8 cellular contexts compared by ENCODE assay signal in the genomic region with DNA sequence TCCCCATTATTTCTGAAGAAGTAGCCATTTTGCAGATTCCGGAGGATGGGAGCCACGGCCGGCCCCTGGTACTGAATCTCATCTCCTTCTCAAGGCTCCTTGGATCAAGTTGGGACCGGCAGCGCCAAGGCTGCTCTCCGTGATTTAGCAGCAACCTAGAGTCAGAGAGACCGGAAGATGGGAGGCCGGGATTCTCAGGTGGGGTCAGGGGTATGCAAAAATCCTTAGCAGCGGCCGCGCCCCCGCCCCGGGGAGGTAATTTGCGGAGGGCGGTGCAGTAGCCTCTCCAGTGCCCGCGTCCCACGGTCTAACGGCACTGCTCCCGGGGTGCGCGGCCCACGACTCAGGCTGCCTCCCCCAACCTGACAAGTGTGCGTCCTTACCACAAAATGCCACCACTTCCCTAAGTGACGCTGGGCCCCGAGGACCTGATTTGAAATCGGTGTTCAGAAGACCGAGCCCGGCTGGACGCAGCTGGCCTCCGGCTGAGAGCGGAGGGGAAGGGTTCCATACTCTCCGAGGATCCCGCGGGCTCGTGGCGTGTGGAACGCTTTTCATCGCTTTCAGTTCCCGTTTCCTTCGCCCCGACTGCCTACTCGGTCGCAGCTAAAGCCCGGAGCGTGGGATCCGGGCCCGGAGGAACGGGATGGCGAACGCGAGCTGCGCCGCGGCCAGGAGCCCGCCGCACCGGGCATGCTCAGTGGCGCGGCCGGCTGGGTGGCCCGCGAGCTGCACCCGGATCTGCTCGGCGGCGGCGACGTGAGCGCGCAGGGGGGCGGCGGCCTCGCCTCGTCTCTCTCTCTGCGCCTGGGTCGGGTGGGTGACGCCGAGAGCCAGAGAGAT. TPM values are rescaled to one million over a fixed set of nuclear protein-coding genes. Genes with fewer than 3 reads are reported as not detected.
DNase-seq lines count a peak whose midpoint lies in the region; ATAC-seq and FAIRE-seq lines count a peak whose summit lies in the region.

Gene SCAMP1, plus strand, starts transcription at position 787 of the 843 bp plus-strand sequence. Its CDS starts 55 bp downstream, at position 842.

- no peaks in the 10 kb centered on the region for H3K27me3 ChIP-seq in BLaER1 treated with 17β-estradiol and CSF1 and Interleukin-3, amounts not matched to agents 10 nM and 100 nM

- H3K4me1 Mint-ChIP-seq in activated CD4-positive, alpha-beta T cell treated with anti-CD3 and anti-CD28 coated beads, Interleukin-2, amount 10 ng/mL, durations not matched to agents 24 days and 14 days: peaks cover 28% of the 10 kb centered on the region

- peak; percentile 89 for FAIRE-seq in GM19239 (lab: Jason Lieb, UNC)

- peak within 1 kb of the TSS; percentile 89 to 98 (median 95) for H3K27ac ChIP-seq in BLaER1 treated with 17β-estradiol and CSF1 and Interleukin-3, amounts not matched to agents 10 nM and 100 nM

- H3K4me1 ChIP-seq in BLaER1 treated with 17β-estradiol and CSF1 and Interleukin-3, amounts not matched to agents 10 nM and 100 nM: peaks cover 21 to 54% (median 27%) of the 10 kb centered on the region in 10 experiments

- peaks cover 0 to 18% (median 0%) of the 10 kb centered on the region in 11 experiments; a peak in 6 of 22 replicates for H4K20me1 ChIP-seq in BLaER1 treated with 17β-estradiol and CSF1 and Interleukin-3, amounts not matched to agents 10 nM and 100 nM

- intact Hi-C loops in activated CD4-positive, alpha-beta T cell treated with anti-CD3 and anti-CD28 coated beads, Interleukin-2, amount 10 ng/mL, durations not matched to agents 24 days and 14 days (cut with micrococcal nuclease): loop anchor here (1.0 to 5.0 kb wide), 4 partner anchors 66 to 877 kb away; partner anchors contain the start of genes AP3B1, ARSB, JMY and TBCA

- ATAC-seq in HG03457 (IDR thresholded peaks at IDR 0.05; ENCODE audit: unreplicated experiment) (peak; percentile 53), left lobe of liver (peak; percentile 97)

- no peaks in the 10 kb centered on the region for H3K9me3 Mint-ChIP-seq in activated CD4-positive, alpha-beta T cell treated with anti-CD3 and anti-CD28 coated beads, Interleukin-2, amount 10 ng/mL, durations not matched to agents 24 days and 14 days

- DNase-seq in GM19239 (ENCODE audit: insufficient read length, low spot score) (peak; percentile 76), NCI-H526 (lab: John Stamatoyannopoulos, UW) (peak; percentile 83 to 91), cortex of kidney (lab: John Stamatoyannopoulos, UW) (peak; percentile 89), left lobe of liver (ENCODE audit: low spot score) (peak; percentile 95)
- DNase-seq in activated CD4-positive, alpha-beta T cell treated with anti-CD3 and anti-CD28 coated beads, Interleukin-2, amount 10 ng/mL, durations not matched to agents 24 days and 14 days: peak; percentile 98
- DNase-seq in stimulated activated CD4-positive, alpha-beta T cell treated with anti-CD3 and anti-CD28 coated beads, Interleukin-2, amount 100 ng/mL, for 4 hours (ENCODE audit: low read depth): peak; percentile 84

- H3K27ac Mint-ChIP-seq in activated CD4-positive, alpha-beta T cell treated with anti-CD3 and anti-CD28 coated beads, Interleukin-2, amount 10 ng/mL, durations not matched to agents 24 days and 14 days: peak within 1 kb of the TSS; percentile 98

- H3K9me3 ChIP-seq in BLaER1 treated with 17β-estradiol and CSF1 and Interleukin-3, amounts not matched to agents 10 nM and 100 nM (replicated peaks in 1 of 11): no peaks in the 10 kb centered on the region

- H3K4me3 Mint-ChIP-seq in activated CD4-positive, alpha-beta T cell treated with anti-CD3 and anti-CD28 coated beads, Interleukin-2, amount 10 ng/mL, durations not matched to agents 24 days and 14 days: peak within 1 kb of the TSS; percentile 97

- H3K36me3 Mint-ChIP-seq in activated CD4-positive, alpha-beta T cell treated with anti-CD3 and anti-CD28 coated beads, Interleukin-2, amount 10 ng/mL, durations not matched to agents 24 days and 14 days (ENCODE audit: low read depth): peaks cover 18% of the 10 kb centered on the region

- H3K4me3 ChIP-seq in BLaER1 treated with 17β-estradiol and CSF1 and Interleukin-3, amounts not matched to agents 10 nM and 100 nM: peak within 1 kb of the TSS; percentile 92 to 100 (median 94)

- H3K4me2 ChIP-seq in BLaER1 treated with 17β-estradiol and CSF1 and Interleukin-3, amounts not matched to agents 10 nM and 100 nM: peak within 1 kb of the TSS; percentile 80 to 94 (median 91)

- H3K36me3 ChIP-seq in BLaER1 treated with 17β-estradiol and CSF1 and Interleukin-3, amounts not matched to agents 10 nM and 100 nM: peaks cover 0 to 19% (median 6%) of the 10 kb centered on the region in 11 experiments; a peak in 5 of 22 replicates

- H3K27me3 Mint-ChIP-seq in activated CD4-positive, alpha-beta T cell treated with anti-CD3 and anti-CD28 coated beads, Interleukin-2, amount 10 ng/mL, durations not matched to agents 24 days and 14 days: no peaks in the 10 kb centered on the region

- peak within 1 kb of the TSS; percentile 88 to 97 (median 94) for H3K9ac ChIP-seq in BLaER1 treated with 17β-estradiol and CSF1 and Interleukin-3, amounts not matched to agents 10 nM and 100 nM

RNA-seq across cellular contexts. Expression of gene SCAMP1, which starts in this region (rescaled TPM):
- total RNA-seq in activated CD4-positive, alpha-beta T cell treated with anti-CD3 and anti-CD28 coated beads, Interleukin-2, amount 10 ng/mL, durations not matched to agents 24 days and 14 days: 20.8 and 23.1 TPM in 2 replicates
- total RNA-seq in left lobe of liver: 11.3 TPM

Comparison
In these comparisons a context has a peak if more than half of its experiments do, and no peak if none do; other contexts are left out.
1. Peak in every context shown above with its lines: DNase-seq, ATAC-seq, H3K4me3 ChIP-seq and H3K27ac ChIP-seq.